In the genomic region with DNA sequence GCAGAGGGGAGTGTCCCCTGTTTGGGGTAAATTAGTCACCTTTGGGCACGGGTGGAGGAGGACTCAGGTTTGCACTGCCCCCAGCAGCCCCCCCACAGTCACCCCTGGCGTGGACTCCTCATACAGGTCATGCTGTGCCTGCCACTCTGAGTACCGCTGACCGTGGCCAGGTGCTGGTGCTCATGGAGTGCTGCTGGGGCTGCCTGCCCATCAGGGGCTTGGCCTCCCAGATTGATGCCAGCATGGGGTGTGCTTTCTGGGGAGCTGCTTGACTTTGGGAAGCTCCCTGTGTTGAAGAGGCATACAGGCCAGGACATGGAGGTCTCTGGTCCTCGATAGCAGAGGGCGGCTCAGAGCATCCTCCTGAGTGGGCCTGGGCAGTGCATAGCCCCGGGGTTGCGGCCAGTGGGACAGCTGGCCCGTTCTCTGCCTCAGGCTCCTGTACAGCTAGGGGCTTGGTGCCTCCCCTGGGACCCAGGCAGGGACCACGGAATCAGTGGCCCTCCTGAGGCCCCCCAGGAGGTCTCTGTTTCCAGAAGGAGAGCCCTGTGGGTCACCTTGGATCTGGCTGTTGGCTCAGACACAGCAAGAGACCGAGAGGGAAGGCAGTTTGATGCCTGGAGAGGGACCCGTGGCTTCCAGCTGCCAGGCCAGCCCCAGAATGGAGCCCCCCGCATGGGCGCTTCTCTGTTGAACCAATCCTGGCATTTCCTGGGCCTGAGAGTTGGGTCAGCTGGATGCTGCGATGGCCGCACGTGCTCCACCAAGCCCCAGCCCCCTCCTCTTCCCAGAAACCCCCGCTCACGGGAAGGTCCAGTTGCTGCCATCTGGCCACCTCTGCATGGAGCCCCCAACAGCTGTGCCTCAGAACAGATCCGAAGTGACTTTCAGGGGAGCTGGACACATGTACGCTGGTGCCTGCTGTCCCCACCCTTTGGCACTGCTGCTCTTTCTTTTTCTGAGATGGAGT, we compare ENCODE assay signal across 1 cellular context.
A peak's percentile ranks its signal among the peaks of the same experiment; 100 is the strongest.
TF ChIP-seq lines count a peak whose summit lies in the region.

No MANE protein-coding gene starts in this region.

TF ChIP-seq in HepG2, 621 proteins besides CTCF, POLR2A, EP300 and RAD21:
- peak; percentile 20 for TF ChIP-seq AGO2 (optimal IDR thresholded peaks at IDR 0.05; ENCODE audit: low read depth, low read length)
- TF ChIP-seq POLR2G (IDR thresholded peaks at IDR 0.05; ENCODE audit: low read depth, low read length): peak; percentile 8; the same call in 1 of the 2 replicates
- no peak for TF ChIP-seq CREM (IDR thresholded peaks at IDR 0.05)
- no peak for TF ChIP-seq CREM (CRISPR knock-in tag; IDR thresholded peaks at IDR 0.05)
- peak; percentile 28 for TF ChIP-seq SRSF1 (optimal IDR thresholded peaks at IDR 0.05; ENCODE audit: low read depth, low read length)
- peak; percentile 69 for TF ChIP-seq AGO1 (IDR thresholded peaks at IDR 0.05; ENCODE audit: low read depth, low read length, poor library complexity, severe bottlenecking)
- peak; percentile 15; the same call in 1 of the 2 replicates for TF ChIP-seq RBFOX2 (IDR thresholded peaks at IDR 0.05; ENCODE audit: low read depth, low read length)
- no peak for TF ChIP-seq ZNF343 (CRISPR knock-in tag; IDR thresholded peaks at IDR 0.05)
- no peak for TF ChIP-seq NFYB (CRISPR knock-in tag; IDR thresholded peaks at IDR 0.05)
